25 cellular contexts compared by ENCODE assay signal in the genomic region with DNA sequence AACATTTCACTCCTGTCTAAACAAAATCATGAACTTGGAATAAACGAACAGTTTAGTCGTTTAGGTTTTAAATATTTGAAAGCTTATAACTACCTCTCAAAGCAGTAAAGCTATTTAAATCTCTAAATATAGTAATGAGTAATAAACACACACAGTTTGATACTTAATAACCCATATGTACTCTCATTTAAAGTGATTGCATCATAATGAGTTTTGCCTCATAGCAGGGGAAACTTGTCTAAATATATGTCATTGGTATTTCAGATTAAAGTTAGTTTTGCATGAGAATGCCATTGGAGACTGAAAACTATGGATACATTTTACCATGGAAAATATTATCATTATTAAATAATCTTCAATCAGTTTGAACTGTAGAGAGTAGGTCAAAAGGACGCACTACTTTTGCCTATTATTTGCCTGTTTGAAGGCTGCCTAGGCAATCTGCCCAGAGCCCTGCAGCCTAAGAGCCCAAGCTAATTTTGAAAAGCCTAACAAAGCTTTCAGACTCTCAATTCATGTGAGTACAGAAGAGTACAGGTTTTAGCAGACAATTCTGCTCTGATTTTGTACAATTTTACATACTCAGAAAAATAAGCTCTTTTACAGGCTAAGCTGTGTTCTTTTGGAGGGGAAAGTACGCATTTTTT.
DNase-seq lines count a peak whose midpoint lies in the region; ATAC-seq, FAIRE-seq and TF ChIP-seq lines count a peak whose summit lies in the region.
"Had no signal": no experiment of that assay in that cellular context is flagged by ENCODE, and none has a peak within 500 bp of the region (broad histone marks: within the 10 kb centered on the region; RNA-seq: fewer than 3 reads in every experiment).

No MANE protein-coding gene starts in this region.

- TF ChIP-seq CTCF in neural progenitor cell (IDR thresholded peaks at IDR 0.05) (no peak), OCI-LY7 (conservative IDR thresholded peaks at IDR 0.05; ENCODE audit: low read length) (no peak)

- POLR2A ChIA-PET in OCI-LY7 (lab: Charles Lee) = interaction anchor here (1.1 to 1.7 kb wide), 4 partner anchors 11 to 214 kb away, joined by 3 read pairs; no protein-coding TSS in a partner anchor

- H3K9me3 ChIP-seq in neural progenitor cell (ENCODE audit: low read depth) = no peaks in the 10 kb centered on the region
- no peaks in the 10 kb centered on the region for H3K9me3 ChIP-seq in OCI-LY7 (ENCODE audit: low read length)
- H3K9me3 ChIP-seq: tibial nerve had no signal

- no peaks in the 10 kb centered on the region for H3K9me2 ChIP-seq in OCI-LY7 (ENCODE audit: insufficient read depth, low read length)

- intact Hi-C loops in OCI-LY7 (cut with micrococcal nuclease; ENCODE audit: unreplicated experiment) = no loop called here

- ATAC-seq in HG03342 (IDR thresholded peaks at IDR 0.05; ENCODE audit: unreplicated experiment) = no peak
- ATAC-seq: activated CD8-positive, alpha-beta T cell treated with anti-CD3 and anti-CD28 coated beads, Interleukin-2, amount 10 ng/mL, durations not matched to agents 7 days and 5 days; esophagus mucosa; left colon; naive thymus-derived CD4-positive, alpha-beta T cell had no signal

- H3K4me2 ChIP-seq in neural progenitor cell (no peak overlapping the region), OCI-LY7 (ENCODE audit: low read length) (no peak overlapping the region)

- BruUV-seq in OCI-LY7 (replicated peaks; lab: Mats Ljungman, UMichigan) = no TSS peak

- CTCF ChIA-PET in OCI-LY7 (lab: Charles Lee; ENCODE audit: unreplicated experiment) = no interaction called here

- no peaks in the 10 kb centered on the region for H3K4me1 ChIP-seq in neural progenitor cell
- no peaks in the 10 kb centered on the region for H3K4me1 ChIP-seq in OCI-LY7 (ENCODE audit: insufficient read depth, low read length, poor library complexity, severe bottlenecking)

- H2AFZ ChIP-seq in neural progenitor cell (replicated peaks) = peak overlapping the region; percentile 15
- H2AFZ ChIP-seq in OCI-LY7 (ENCODE audit: low read length) = no peak overlapping the region

- H3K36me3 Mint-ChIP-seq in neural progenitor cell = no peaks in the 10 kb centered on the region
- H3K36me3 Mint-ChIP-seq: activated naive CD8-positive, alpha-beta T cell; naive thymus-derived CD4-positive, alpha-beta T cell had no signal

- no peaks in the 10 kb centered on the region for H3K27me3 Mint-ChIP-seq in neural progenitor cell (ENCODE audit: insufficient read depth, low read depth)
- H3K27me3 Mint-ChIP-seq: activated naive CD8-positive, alpha-beta T cell had no signal

- TF ChIP-seq POLR2A in GM12892 (IDR thresholded peaks at IDR 0.05; ENCODE audit: low read depth, low read length) = no peak

- FAIRE-seq in GM12892 (lab: Jason Lieb, UNC) = no peak
- FAIRE-seq: small intestine had no signal

- H4K20me1 ChIP-seq in neural progenitor cell (ENCODE audit: low read depth) (no peaks in the 10 kb centered on the region), OCI-LY7 (ENCODE audit: insufficient read depth, low read length) (no peaks in the 10 kb centered on the region)

- H3K4me3 Mint-ChIP-seq in neural progenitor cell = no peak overlapping the region
- H3K4me3 Mint-ChIP-seq: activated CD8-positive, alpha-beta T cell treated with anti-CD3 and anti-CD28 coated beads, Interleukin-2, amount 10 ng/mL, durations not matched to agents 7 days and 5 days; activated naive CD8-positive, alpha-beta T cell; endodermal cell; naive thymus-derived CD4-positive, alpha-beta T cell; T-helper 1 cell treated with Interleukin-12 subunit alpha and Interleukin-12 subunit beta and Interleukin-4 antibody, amounts not matched to agents 30 μg/mL and 1 μg/mL, for 36 hours had no signal

- H3K9me3 Mint-ChIP-seq in neural progenitor cell = no peaks in the 10 kb centered on the region
- H3K9me3 Mint-ChIP-seq: endodermal cell; T-helper 1 cell treated with Interleukin-12 subunit alpha and Interleukin-12 subunit beta and Interleukin-4 antibody, amounts not matched to agents 30 μg/mL and 1 μg/mL, for 36 hours had no signal

- H3K36me3 ChIP-seq in neural progenitor cell = no peaks in the 10 kb centered on the region
- H3K36me3 ChIP-seq in OCI-LY7 (ENCODE audit: insufficient read depth, low read length) = no peaks in the 10 kb centered on the region
- H3K36me3 ChIP-seq: tibial nerve had no signal

- no peak overlapping the region for H3K4me3 ChIP-seq in neural progenitor cell
- no peak overlapping the region for H3K4me3 ChIP-seq in OCI-LY7 (ENCODE audit: low read depth, low read length, poor library complexity, severe bottlenecking)
- H3K4me3 ChIP-seq: tibial nerve had no signal

- H3K4me1 Mint-ChIP-seq in neural progenitor cell = no peaks in the 10 kb centered on the region
- H3K4me1 Mint-ChIP-seq: endodermal cell; naive thymus-derived CD4-positive, alpha-beta T cell had no signal

- DNase-seq in Ammon's horn (ENCODE audit: low spot score) = peak; percentile 4
- DNase-seq in NCI-H1105 (lab: John Stamatoyannopoulos, UW) = peak; percentile 50
- DNase-seq in globus pallidus (ENCODE audit: low spot score) = peak; percentile 19
- no peak for DNase-seq in neural progenitor cell (ENCODE audit: low spot score)
- no peak for DNase-seq in GM12892 (ENCODE audit: insufficient read length)
- DNase-seq in OCI-LY7 (ENCODE audit: low spot score) = no peak
- DNase-seq in NK-92 treated with Interleukin-12 subunit alpha and Interleukin-12 subunit beta, amount 100 ng/mL, for 24 hours (lab: John Stamatoyannopoulos, UW) = no peak
- DNase-seq: ACHN; activated CD8-positive, alpha-beta T cell treated with anti-CD3 and anti-CD28 coated beads, Interleukin-2, amount 10 ng/mL, durations not matched to agents 7 days and 5 days; endodermal cell; foreskin fibroblast; GOT3; left colon; naive thymus-derived CD4-positive, alpha-beta T cell; NCI-H1436; occipital lobe; small intestine; stimulated activated CD4-positive, alpha-beta T cell treated with anti-CD3 and anti-CD28 coated beads, Interleukin-1b, Interleukin-23, amount 100 ng/mL, for 48 hours; stimulated activated CD8-positive, alpha-beta memory T cell treated with anti-CD3 and anti-CD28 coated beads, Interleukin-4, amount 100 ng/mL, for 48 hours had no signal

- H3K27ac Mint-ChIP-seq in neural progenitor cell = no peak overlapping the region
- H3K27ac Mint-ChIP-seq: activated CD8-positive, alpha-beta T cell treated with anti-CD3 and anti-CD28 coated beads, Interleukin-2, amount 10 ng/mL, durations not matched to agents 7 days and 5 days; activated naive CD8-positive, alpha-beta T cell; endodermal cell; naive thymus-derived CD4-positive, alpha-beta T cell; T-helper 1 cell treated with Interleukin-12 subunit alpha and Interleukin-12 subunit beta and Interleukin-4 antibody, amounts not matched to agents 30 μg/mL and 1 μg/mL, for 36 hours had no signal

- H3K9ac ChIP-seq in neural progenitor cell = no peak overlapping the region

- no peak overlapping the region for H3K27ac ChIP-seq in neural progenitor cell
- no peak overlapping the region for H3K27ac ChIP-seq in OCI-LY7 (ENCODE audit: low read depth, low read length, poor library complexity, severe bottlenecking)
- H3K27ac ChIP-seq: RWPE1 had no signal

- H3F3A ChIP-seq in neural progenitor cell (ENCODE audit: low read depth) = no peaks in the 10 kb centered on the region

- H3K79me2 ChIP-seq in neural progenitor cell (ENCODE audit: low read depth) = no peaks in the 10 kb centered on the region
- H3K79me2 ChIP-seq in OCI-LY7 (ENCODE audit: insufficient read depth, low read depth, low read length) = no peaks in the 10 kb centered on the region

- H3K27me3 ChIP-seq in neural progenitor cell = no peaks in the 10 kb centered on the region
- H3K27me3 ChIP-seq: tibial nerve had no signal

Comparison
In these comparisons a context has a peak if more than half of its experiments do, and no peak if none do; other contexts are left out.
1. DNase-seq: peak in Ammon's horn (single experiment), NCI-H1105 (single experiment) and globus pallidus (single experiment); none in neural progenitor cell (single experiment), GM12892 (single experiment), OCI-LY7 (single experiment) and NK-92 treated with Interleukin-12 subunit alpha and Interleukin-12 subunit beta, amount 100 ng/mL, for 24 hours (single experiment).